ENCODE assay signal across 28 cellular contexts in the genomic region with DNA sequence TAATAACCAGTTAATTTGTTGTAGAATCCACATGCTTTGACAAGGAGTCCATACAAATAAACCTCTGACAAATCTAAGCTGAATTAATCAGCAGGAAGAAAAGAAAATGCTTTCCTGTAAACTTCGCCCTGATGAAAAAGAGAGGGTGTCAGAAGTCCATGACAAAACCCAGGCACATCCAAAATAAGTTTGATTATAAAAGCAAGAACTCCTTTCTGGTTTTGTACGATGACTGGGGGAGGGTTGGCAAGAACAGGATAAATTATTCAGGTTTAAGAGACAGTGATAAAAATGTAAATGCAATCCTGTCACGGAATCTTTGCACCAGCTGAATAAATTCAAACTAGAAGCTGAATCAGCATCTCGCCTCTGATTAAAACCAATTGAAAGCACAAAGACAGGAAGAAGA.
DNase-seq lines count a peak whose midpoint lies in the region; TF ChIP-seq lines count a peak whose summit lies in the region.
"Had no signal": no experiment of that assay in that cellular context is flagged by ENCODE, and none has a peak within 500 bp of the region (broad histone marks: within the 10 kb centered on the region; RNA-seq: fewer than 3 reads in every experiment).

No MANE protein-coding gene starts in this region.

- DNase-seq in LHCN-M2 (ENCODE audit: low read depth) (peak; percentile 59), chondrocyte (ENCODE audit: low spot score) (no peak), medulla oblongata (ENCODE audit: extremely low spot score) (no peak), hippocampal formation (lab: John Stamatoyannopoulos, UW) (no peak)
- DNase-seq in stimulated activated CD4-positive, alpha-beta T cell treated with anti-CD3 and anti-CD28 coated beads, Interleukin-15, amount 100 ng/mL, for 24 hours, result no peak
- DNase-seq: activated CD4-positive, CD25-positive, alpha-beta regulatory T cell treated with anti-CD3 and anti-CD28 coated beads, Interleukin-2, amount 50 U/mL, for 72 hours; activated CD8-positive, alpha-beta T cell treated with anti-CD3 and anti-CD28 coated beads for 36 hours; activated naive CD4-positive, alpha-beta T cell treated with Interleukin-2 at 50 U/mL for 16 hours; activated T-cell treated with anti-CD3 and anti-CD28 coated beads, Interleukin-2, amount 50 U/mL, for 4 hours; amygdala; central memory CD4-positive, alpha-beta T cell; DND-41; dorsolateral prefrontal cortex; HFFc6; KG1; kidney glomerular epithelial cell; mammary epithelial cell; naive thymus-derived CD8-positive, alpha-beta T cell; NCI-H187; NCI-H2227 treated with DMSO at 0.1 percent for 48 hours; NCI-H774; stimulated activated CD4-positive, alpha-beta T cell treated with anti-CD3 and anti-CD28 coated beads, Interleukin-2, amount 100 ng/mL, for 24 hours; SW 1271; testis had no signal

- peaks cover 3 to 17% of the 10 kb centered on the region in 2 donors for H3K4me1 ChIP-seq in muscle layer of duodenum (ENCODE audit: control insufficient read depth in 1 of 2, insufficient read depth in 2 of 2, low read length in 2 of 2)
- H3K4me1 ChIP-seq in stomach smooth muscle (ENCODE audit: control insufficient read depth, insufficient read depth, low read length), result peaks cover 53% of the 10 kb centered on the region

- H3K27ac Mint-ChIP-seq in chondrocyte (ENCODE audit: unreplicated experiment), result peak overlapping the region; percentile 54
- H3K27ac Mint-ChIP-seq: activated CD8-positive, alpha-beta T cell treated with anti-CD3 and anti-CD28 coated beads for 36 hours; HFFc6; naive thymus-derived CD8-positive, alpha-beta T cell; stimulated activated effector memory CD8-positive, alpha-beta T cell treated with anti-CD3 and anti-CD28 coated beads, Interleukin-12 subunit alpha, Interleukin-12 subunit beta, amount 100 ng/mL, for 72 hours had no signal

- no peak overlapping the region for H3K4me3 Mint-ChIP-seq in chondrocyte (ENCODE audit: unreplicated experiment)
- H3K4me3 Mint-ChIP-seq: activated CD8-positive, alpha-beta T cell treated with anti-CD3 and anti-CD28 coated beads for 36 hours; activated T-cell treated with anti-CD3 and anti-CD28 coated beads, Interleukin-2, amount 50 U/mL, for 4 hours; HFFc6; naive thymus-derived CD8-positive, alpha-beta T cell; stimulated activated effector memory CD8-positive, alpha-beta T cell treated with anti-CD3 and anti-CD28 coated beads, Interleukin-12 subunit alpha, Interleukin-12 subunit beta, amount 100 ng/mL, for 72 hours had no signal

- H3K27me3 Mint-ChIP-seq in chondrocyte (ENCODE audit: low read depth), result no peaks in the 10 kb centered on the region
- H3K27me3 Mint-ChIP-seq: activated CD8-positive, alpha-beta T cell treated with anti-CD3 and anti-CD28 coated beads for 36 hours had no signal

- H3K4me1 Mint-ChIP-seq in chondrocyte (ENCODE audit: low read depth), result peaks cover 66% of the 10 kb centered on the region
- H3K4me1 Mint-ChIP-seq: stimulated activated effector memory CD8-positive, alpha-beta T cell treated with anti-CD3 and anti-CD28 coated beads, Interleukin-12 subunit alpha, Interleukin-12 subunit beta, amount 100 ng/mL, for 72 hours had no signal

- peak overlapping the region in 1 of 2 donors; percentile 55 for H3K9ac ChIP-seq in stomach smooth muscle (ENCODE audit: low read length in 2 of 2)

- H3K27me3 ChIP-seq in muscle layer of duodenum (ENCODE audit: low read depth, low read length) (no peaks in the 10 kb centered on the region), stomach smooth muscle (ENCODE audit: control insufficient read depth in 1 of 2, insufficient read depth in 2 of 2, low read length in 2 of 2) (no peaks in the 10 kb centered on the region)
- H3K27me3 ChIP-seq: dorsolateral prefrontal cortex, testis had no signal

- H3K9me3 Mint-ChIP-seq in chondrocyte (ENCODE audit: low read depth), result peaks cover 4% of the 10 kb centered on the region
- H3K9me3 Mint-ChIP-seq: HFFc6 had no signal

- no peaks in the 10 kb centered on the region for H3K9me3 ChIP-seq in muscle layer of duodenum (ENCODE audit: control insufficient read depth in 1 of 2, low read length in 2 of 2)
- H3K9me3 ChIP-seq in stomach smooth muscle (ENCODE audit: control insufficient read depth in 2 of 2, low read length in 2 of 2), result peaks cover 3% of the 10 kb centered on the region in 2 donors
- H3K9me3 ChIP-seq: testis had no signal

- TF ChIP-seq CTCF in chondrocyte (IDR thresholded peaks at IDR 0.05), result no peak

- peaks cover 3% of the 10 kb centered on the region for H3K36me3 Mint-ChIP-seq in chondrocyte (ENCODE audit: low read depth)
- H3K36me3 Mint-ChIP-seq: stimulated activated effector memory CD8-positive, alpha-beta T cell treated with anti-CD3 and anti-CD28 coated beads, Interleukin-12 subunit alpha, Interleukin-12 subunit beta, amount 100 ng/mL, for 72 hours had no signal

- no peaks in the 10 kb centered on the region for H3K36me3 ChIP-seq in muscle layer of duodenum (ENCODE audit: control insufficient read depth in 1 of 2, insufficient read depth in 2 of 2, low read length in 2 of 2)
- H3K36me3 ChIP-seq in stomach smooth muscle (ENCODE audit: control insufficient read depth in 2 of 2, insufficient read depth in 2 of 2, low read length in 2 of 2), result no peaks in the 10 kb centered on the region

- H3K27ac ChIP-seq in muscle layer of duodenum (ENCODE audit: low read length) (peak overlapping the region; percentile 47), stomach smooth muscle (ENCODE audit: low read length) (peak overlapping the region; percentile 81)
- H3K27ac ChIP-seq: dorsolateral prefrontal cortex, epithelial cell of prostate, testis had no signal

- H3K4me3 ChIP-seq in muscle layer of duodenum (ENCODE audit: low read depth in 1 of 2, low read length in 2 of 2), result no peak overlapping the region
- peak overlapping the region in 1 of 2 donors; percentile 13 for H3K4me3 ChIP-seq in stomach smooth muscle (ENCODE audit: low read length in 2 of 2)
- H3K4me3 ChIP-seq: dorsolateral prefrontal cortex, testis had no signal
